Comparison of ENCODE assay signal across 25 cellular contexts in genomic region chr2:200746301-200746700, GRCh38.
DNase-seq lines count a peak whose midpoint lies in the region; ATAC-seq and TF ChIP-seq lines count a peak whose summit lies in the region.
"Had no signal": no experiment of that assay in that cellular context is flagged by ENCODE, and none has a peak within 500 bp of the region (broad histone marks: within the 10 kb centered on the region; RNA-seq: fewer than 3 reads in every experiment).

No MANE protein-coding gene starts in this region.

- H3K79me1 ChIP-seq in mesenchymal stem cell (replicated peaks; ENCODE audit: low read length, poor library complexity, severe bottlenecking) (no peaks in the 10 kb centered on the region), trophoblast cell (ENCODE audit: low read length) (peaks cover 19% of the 10 kb centered on the region)

- H2BK5ac ChIP-seq in mesenchymal stem cell (ENCODE audit: low read depth, low read length, poor library complexity, severe bottlenecking) (no peak overlapping the region), trophoblast cell (ENCODE audit: low read depth, low read length, poor library complexity) (peak overlapping the region; percentile 70)

- H2AK5ac ChIP-seq in mesenchymal stem cell (ENCODE audit: low read length, severe bottlenecking) (peak overlapping the region; percentile 55), trophoblast cell (ENCODE audit: low read length) (no peak overlapping the region)

- no peak overlapping the region for H3K4ac ChIP-seq in mesenchymal stem cell (ENCODE audit: low read depth in 1 of 2, low read length in 2 of 2)
- H3K4ac ChIP-seq in trophoblast cell (ENCODE audit: low read depth, low read length): no peak overlapping the region

- H3K9ac ChIP-seq in mesenchymal stem cell (ENCODE audit: low read length): no peak overlapping the region
- no peak overlapping the region for H3K9ac ChIP-seq in trophoblast cell (ENCODE audit: low read length)

- H3K4me1 ChIP-seq in mesenchymal stem cell (ENCODE audit: control insufficient read depth, insufficient read depth, low read depth, low read length) (peaks cover 21% of the 10 kb centered on the region), trophoblast cell (ENCODE audit: control insufficient read depth in 1 of 2, insufficient read depth in 2 of 2, low read length in 2 of 2) (peaks cover 29 to 35% of the 10 kb centered on the region in 2 experiments)
- H3K4me1 ChIP-seq: HAP-1 had no signal

- no peak overlapping the region for H4K12ac ChIP-seq in trophoblast cell (ENCODE audit: low read depth, low read length)

- ATAC-seq in HG02763 (IDR thresholded peaks at IDR 0.05; ENCODE audit: unreplicated experiment) (no peak), GM18867 (IDR thresholded peaks at IDR 0.05; ENCODE audit: unreplicated experiment) (no peak)
- ATAC-seq: CD8-positive, alpha-beta T cell had no signal

- H2AFZ ChIP-seq in mesenchymal stem cell (ENCODE audit: low read depth, low read length) (no peak overlapping the region), trophoblast cell (ENCODE audit: insufficient read depth, low read length, poor library complexity) (no peak overlapping the region)

- no peak overlapping the region for H4K8ac ChIP-seq in mesenchymal stem cell (ENCODE audit: low read length)
- H4K8ac ChIP-seq in trophoblast cell (ENCODE audit: low read depth, low read length): no peak overlapping the region

- no peak for TF ChIP-seq CTCF in C4-2B (conservative IDR thresholded peaks at IDR 0.05)
- TF ChIP-seq CTCF in VCaP (conservative IDR thresholded peaks at IDR 0.05): no peak

- DNase-seq in mesenchymal stem cell (no peak), trophoblast cell (peak; percentile 88), SIG-M5 (lab: John Stamatoyannopoulos, UW) (no peak), HUDEP-2 (lab: John Stamatoyannopoulos, UW; ENCODE audit: unreplicated experiment in 76 of 76) (no peak)
- DNase-seq: AML-193; C1 segment of cervical spinal cord; CD8-positive, alpha-beta T cell; DMS79 treated with DMSO at 0.1 percent for 48 hours; GOT3; HFFc6; NCI-H1092; NCI-H1436; NCI-H187; NCI-H2081 treated with DMSO at 0.1 percent for 48 hours; NCI-H2171; NCI-H226; NCI-H510A; NCI-H69; SHP77 had no signal

- H3K27ac ChIP-seq in C4-2B (peak overlapping the region; percentile 96), VCaP (peak overlapping the region; percentile 97), mesenchymal stem cell (ENCODE audit: low read length, poor library complexity, severe bottlenecking) (no peak overlapping the region), trophoblast cell (ENCODE audit: low read depth, low read length) (peak overlapping the region; percentile 82)
- H3K27ac ChIP-seq: RWPE1 had no signal

- H3K36me3 ChIP-seq in mesenchymal stem cell (ENCODE audit: control insufficient read depth in 1 of 2, insufficient read depth in 2 of 2, low read depth in 1 of 2, low read length in 2 of 2) (no peaks in the 10 kb centered on the region), trophoblast cell (ENCODE audit: control insufficient read depth in 1 of 2, insufficient read depth in 2 of 2, low read length in 2 of 2) (no peaks in the 10 kb centered on the region)
- H3K36me3 ChIP-seq: HAP-1 had no signal

- H3K23ac ChIP-seq in mesenchymal stem cell (ENCODE audit: low read length in 2 of 2) (no peak overlapping the region), trophoblast cell (ENCODE audit: low read length) (no peak overlapping the region)

- H3K4me3 ChIP-seq in mesenchymal stem cell (ENCODE audit: insufficient read depth in 1 of 2, low read depth in 1 of 2, low read length in 2 of 2): no peak overlapping the region
- H3K4me3 ChIP-seq in trophoblast cell (ENCODE audit: low read depth, low read length): no peak overlapping the region
- H3K4me3 ChIP-seq: HAP-1 had no signal

- no peak overlapping the region for H2BK15ac ChIP-seq in mesenchymal stem cell (ENCODE audit: low read depth, poor library complexity, severe bottlenecking)

- no peak overlapping the region for H4K91ac ChIP-seq in mesenchymal stem cell (ENCODE audit: low read length)
- H4K91ac ChIP-seq in trophoblast cell (ENCODE audit: low read depth, low read length): peak overlapping the region; percentile 73

- H3K18ac ChIP-seq in mesenchymal stem cell (ENCODE audit: low read depth in 1 of 2, low read length in 2 of 2): no peak overlapping the region
- H3K18ac ChIP-seq in trophoblast cell (ENCODE audit: low read length): no peak overlapping the region

- no peaks in the 10 kb centered on the region for H3K27me3 ChIP-seq in mesenchymal stem cell (ENCODE audit: control insufficient read depth in 1 of 2, insufficient read depth in 1 of 2, low read length in 2 of 2)
- no peaks in the 10 kb centered on the region for H3K27me3 ChIP-seq in trophoblast cell (ENCODE audit: insufficient read depth, low read length)

- H3K4me2 ChIP-seq in mesenchymal stem cell (ENCODE audit: low read length, poor library complexity, severe bottlenecking) (no peak overlapping the region), trophoblast cell (ENCODE audit: low read length) (no peak overlapping the region)

- no peaks in the 10 kb centered on the region for H3K9me3 ChIP-seq in mesenchymal stem cell (ENCODE audit: control insufficient read depth, low read length)
- peaks cover 2% of the 10 kb centered on the region for H3K9me3 ChIP-seq in trophoblast cell (ENCODE audit: insufficient read depth, low read depth, low read length)
- H3K9me3 ChIP-seq: HAP-1 had no signal

- peak overlapping the region in 1 of 2 experiments; percentile 11 for H2BK12ac ChIP-seq in mesenchymal stem cell (ENCODE audit: low read length in 2 of 2)
- H2BK12ac ChIP-seq in trophoblast cell (ENCODE audit: low read length): peak overlapping the region; percentile 82

- H3K79me2 ChIP-seq in trophoblast cell (ENCODE audit: control insufficient read depth, insufficient read depth, low read length, poor library complexity): peaks cover 4% of the 10 kb centered on the region

- no peak overlapping the region for H2BK120ac ChIP-seq in mesenchymal stem cell (ENCODE audit: low read depth, low read length)
- H2BK120ac ChIP-seq in trophoblast cell (ENCODE audit: insufficient read depth, low read length, poor library complexity): peak overlapping the region; percentile 75

- WGBS in mesenchymal stem cell: 92% methylated on average over 7 of the region's 7 CpGs
- WGBS in trophoblast cell (ENCODE audit: extremely low coverage, insufficient coverage, insufficient read length): no CpG with 5 or more reads among the region's 7 CpGs

- H3K14ac ChIP-seq in mesenchymal stem cell (ENCODE audit: low read length in 2 of 2) (no peak overlapping the region), trophoblast cell (ENCODE audit: low read length) (no peak overlapping the region)

Comparison
In these comparisons a context has a peak if more than half of its experiments do, and no peak if none do; other contexts are left out.
1. DNase-seq: peak in trophoblast cell (2 of 2); none in mesenchymal stem cell (single experiment), SIG-M5 (single experiment) and HUDEP-2 (0 of 76).